Comparison of ENCODE assay signal across 1 cellular context in genomic region chr15:65595960-65596359, GRCh38.
TF ChIP-seq lines count a peak whose summit lies in the region.

No MANE protein-coding gene starts in this region.

TF ChIP-seq in Ishikawa, 13 proteins besides CTCF, POLR2A, EP300 and RAD21 (continued from another document):
- TF ChIP-seq REST (IDR thresholded peaks at IDR 0.05; ENCODE audit: low read depth) (no peak), TCF12 (IDR thresholded peaks at IDR 0.05; ENCODE audit: low read depth) (no peak)
